ENCODE assay signal across 26 cellular contexts in genomic region chr11:128608732-128609131, GRCh38. TPM values are rescaled to one million over a fixed set of nuclear protein-coding genes. Genes with fewer than 3 reads are reported as not detected.
DNase-seq lines count a peak whose midpoint lies in the region; ATAC-seq, FAIRE-seq and TF ChIP-seq lines count a peak whose summit lies in the region.
"Had no signal": no experiment of that assay in that cellular context is flagged by ENCODE, and none has a peak within 500 bp of the region (broad histone marks: within the 10 kb centered on the region; RNA-seq: fewer than 3 reads in every experiment).

No MANE protein-coding gene starts in this region.

- no peak overlapping the region for H3K4me3 ChIP-seq in BLaER1 treated with 17β-estradiol and CSF1 and Interleukin-3, amounts not matched to agents 10 nM and 100 nM
- no peak overlapping the region for H3K4me3 ChIP-seq in CD4-positive, alpha-beta memory T cell (ENCODE audit: low read length in 2 of 2)
- H3K4me3 ChIP-seq in brain microvascular endothelial cell (ENCODE audit: low read depth, low read length) (no peak overlapping the region), kidney (ENCODE audit: low read length in 2 of 2) (no peak overlapping the region)
- H3K4me3 ChIP-seq: lower lobe of right lung had no signal

- no peaks in the 10 kb centered on the region for H4K20me1 ChIP-seq in BLaER1 treated with 17β-estradiol and CSF1 and Interleukin-3, amounts not matched to agents 10 nM and 100 nM

- peak overlapping the region; percentile 17 to 85 (median 41) for H3K27ac Mint-ChIP-seq in CD4-positive, alpha-beta memory T cell
- H3K27ac Mint-ChIP-seq in T-cell, result peak overlapping the region; percentile 90 to 97
- peak overlapping the region; percentile 9 for H3K27ac Mint-ChIP-seq in endothelial cell (ENCODE audit: unreplicated experiment)

- no peaks in the 10 kb centered on the region for H3K27me3 Mint-ChIP-seq in CD4-positive, alpha-beta memory T cell
- H3K27me3 Mint-ChIP-seq in T-cell (no peaks in the 10 kb centered on the region), endothelial cell (ENCODE audit: unreplicated experiment) (peaks cover 3% of the 10 kb centered on the region)

- TF ChIP-seq CTCF in endothelial cell (IDR thresholded peaks at IDR 0.05; ENCODE audit: unreplicated experiment) (no peak), brain microvascular endothelial cell (IDR thresholded peaks at IDR 0.05; ENCODE audit: low read depth, low read length, missing control alignments) (no peak), kidney (IDR thresholded peaks at IDR 0.05; ENCODE audit: borderline replicate concordance, extremely low read depth, insufficient read depth) (no peak)

- ATAC-seq in T-cell (replicated peaks in 1 of 4), result no peak
- ATAC-seq: foreskin keratinocyte, HCT116 had no signal

- H3K4me1 ChIP-seq in BLaER1 treated with 17β-estradiol and CSF1 and Interleukin-3, amounts not matched to agents 10 nM and 100 nM, result peaks cover 26 to 83% (median 72%) of the 10 kb centered on the region in 10 experiments
- H3K4me1 ChIP-seq in CD4-positive, alpha-beta memory T cell (ENCODE audit: insufficient read depth, low read length), result peaks cover 48% of the 10 kb centered on the region
- H3K4me1 ChIP-seq in kidney (ENCODE audit: control insufficient read depth in 1 of 2, insufficient read depth in 1 of 2, low read depth in 1 of 2, low read length in 2 of 2), result peaks cover 0 to 11% of the 10 kb centered on the region in 2 donors
- H3K4me1 ChIP-seq: foreskin keratinocyte had no signal

- CTCF ChIA-PET in CD4-positive, alpha-beta memory T cell (lab: Charles Lee; ENCODE audit: partially characterized antibody), result interaction anchor here (0.7 to 10.1 kb wide), 7 partner anchors 10 to 222 kb away, joined by 3 to 89 read pairs (median 4); no protein-coding TSS in a partner anchor
- CTCF ChIA-PET in T-cell (lab: Charles Lee), result interaction anchor here (0.8 to 1.6 kb wide), 2 partner anchors 22 kb away, joined by 3 to 5 read pairs; no protein-coding TSS in a partner anchor

- H3K27me3 ChIP-seq in BLaER1 treated with 17β-estradiol and CSF1 and Interleukin-3, amounts not matched to agents 10 nM and 100 nM, result no peaks in the 10 kb centered on the region
- no peaks in the 10 kb centered on the region for H3K27me3 ChIP-seq in CD4-positive, alpha-beta memory T cell (ENCODE audit: insufficient read depth, low read length)
- no peaks in the 10 kb centered on the region for H3K27me3 ChIP-seq in brain microvascular endothelial cell (replicated peaks)

- peak overlapping the region in 4 of 11 experiments; percentile 81 to 84 (median 82); a peak in 8 of 22 replicates for H3K9ac ChIP-seq in BLaER1 treated with 17β-estradiol and CSF1 and Interleukin-3, amounts not matched to agents 10 nM and 100 nM
- H3K9ac ChIP-seq in kidney (ENCODE audit: low read length in 2 of 2), result no peak overlapping the region

- H3K36me3 ChIP-seq in BLaER1 treated with 17β-estradiol and CSF1 and Interleukin-3, amounts not matched to agents 10 nM and 100 nM, result no peaks in the 10 kb centered on the region
- H3K36me3 ChIP-seq in CD4-positive, alpha-beta memory T cell (ENCODE audit: insufficient read depth, low read length), result no peaks in the 10 kb centered on the region
- H3K36me3 ChIP-seq in brain microvascular endothelial cell (replicated peaks) (no peaks in the 10 kb centered on the region), kidney (ENCODE audit: control insufficient read depth in 1 of 2, insufficient read depth in 2 of 2, low read length in 2 of 2) (no peaks in the 10 kb centered on the region)
- H3K36me3 ChIP-seq: lower lobe of right lung had no signal

- H3K4me3 Mint-ChIP-seq in CD4-positive, alpha-beta memory T cell, result peak overlapping the region in 3 of 8 donors; percentile 3 to 52 (median 8)
- peak overlapping the region in 1 of 3 donors; percentile 88 for H3K4me3 Mint-ChIP-seq in T-cell
- no peak overlapping the region for H3K4me3 Mint-ChIP-seq in endothelial cell (ENCODE audit: unreplicated experiment)

- POLR2A ChIA-PET in CD4-positive, alpha-beta memory T cell (lab: Charles Lee; ENCODE audit: partially characterized antibody), result interaction anchor here (0.7 to 13.1 kb wide), 8 partner anchors 13 to 117 kb away, joined by 3 to 130 read pairs (median 4); no protein-coding TSS in a partner anchor
- POLR2A ChIA-PET in T-cell (lab: Charles Lee), result interaction anchor here (0.5 to 0.9 kb wide), 4 partner anchors 53 to 304 kb away, joined by 3 read pairs; no protein-coding TSS in a partner anchor

- no peak for DNase-seq in CD4-positive, alpha-beta memory T cell
- DNase-seq in T-cell (no peak), endothelial cell (ENCODE audit: low spot score) (no peak), brain microvascular endothelial cell (no peak), NCI-H526 (lab: John Stamatoyannopoulos, UW) (no peak), kidney (no peak)
- no peak for DNase-seq in activated effector memory CD4-positive, alpha-beta T cell treated with anti-CD3 and anti-CD28 coated beads, Interleukin-2, amount 50 U/mL, for 16 hours
- DNase-seq: activated CD4-positive, alpha-beta T cell treated with anti-CD3 and anti-CD28 coated beads for 1 hour; caudate nucleus; erythroblast; foreskin keratinocyte; lower lobe of right lung; NCI-H1105; NCI-H2081 treated with DMSO at 0.1 percent for 48 hours; NK-92 treated with Interleukin-12 subunit alpha and Interleukin-12 subunit beta, amount 100 ng/mL, for 24 hours; occipital lobe; retina; stimulated activated CD4-positive, alpha-beta T cell treated with anti-CD3 and anti-CD28 coated beads, Interleukin-4, amount 100 ng/mL, for 4 hours; substantia nigra had no signal

- H3K4me2 ChIP-seq in BLaER1 treated with 17β-estradiol and CSF1 and Interleukin-3, amounts not matched to agents 10 nM and 100 nM, result peak overlapping the region in 9 of 11 experiments; percentile 78 to 95 (median 88); a peak in 17 of 22 replicates

- no peaks in the 10 kb centered on the region for H3K9me3 ChIP-seq in BLaER1 treated with 17β-estradiol and CSF1 and Interleukin-3, amounts not matched to agents 10 nM and 100 nM (replicated peaks in 1 of 11)
- no peaks in the 10 kb centered on the region for H3K9me3 ChIP-seq in CD4-positive, alpha-beta memory T cell (ENCODE audit: control insufficient read depth in 1 of 2, low read length in 2 of 2)
- no peaks in the 10 kb centered on the region for H3K9me3 ChIP-seq in kidney (ENCODE audit: control insufficient read depth in 1 of 2, low read length in 2 of 2)
- H3K9me3 ChIP-seq: lower lobe of right lung had no signal

- FAIRE-seq in kidney (lab: Jason Lieb, UNC), result no peak
- FAIRE-seq: D721Med, GM18507, HTR-8/SVneo, islet of Langerhans, urothelium cell line had no signal

- H3K36me3 Mint-ChIP-seq in CD4-positive, alpha-beta memory T cell, result no peaks in the 10 kb centered on the region
- H3K36me3 Mint-ChIP-seq in T-cell (no peaks in the 10 kb centered on the region), endothelial cell (ENCODE audit: low read depth, unreplicated experiment) (no peaks in the 10 kb centered on the region)

- in situ Hi-C loops in brain microvascular endothelial cell (cut with HindIII; ENCODE audit: low pct_ligation_motif_present, low sequenced_read_pairs), result no loop called here

- H3K9me3 Mint-ChIP-seq in CD4-positive, alpha-beta memory T cell, result no peaks in the 10 kb centered on the region
- H3K9me3 Mint-ChIP-seq in T-cell (no peaks in the 10 kb centered on the region), endothelial cell (ENCODE audit: unreplicated experiment) (no peaks in the 10 kb centered on the region)

- H3K27ac ChIP-seq in BLaER1 treated with 17β-estradiol and CSF1 and Interleukin-3, amounts not matched to agents 10 nM and 100 nM, result peak overlapping the region in 8 of 11 experiments; percentile 5 to 94 (median 87); a peak in 14 of 22 replicates
- H3K27ac ChIP-seq in CD4-positive, alpha-beta memory T cell (ENCODE audit: low read depth, low read length), result no peak overlapping the region
- no peak overlapping the region for H3K27ac ChIP-seq in brain microvascular endothelial cell
- no peak overlapping the region for H3K27ac ChIP-seq in kidney (ENCODE audit: low read depth in 2 of 2, low read length in 2 of 2)
- H3K27ac ChIP-seq: foreskin keratinocyte, lower lobe of right lung had no signal

- intact Hi-C loops in CD4-positive, alpha-beta memory T cell (cut with micrococcal nuclease), result no loop called here
- intact Hi-C loops in kidney (cut with DNase I), result no loop called here

- H3K4me1 Mint-ChIP-seq in CD4-positive, alpha-beta memory T cell, result peaks cover 33 to 48% (median 41%) of the 10 kb centered on the region in 4 donors
- H3K4me1 Mint-ChIP-seq in T-cell (peaks cover 68 to 84% (median 79%) of the 10 kb centered on the region in 3 donors), endothelial cell (ENCODE audit: unreplicated experiment) (peaks cover 72% of the 10 kb centered on the region)

RNA-seq across cellular contexts. Expression of gene ETS1, which starts 21.4 kb away (rescaled TPM):
- 100 to 1,000 TPM; 732 to 761 TPM for total RNA-seq in CD4-positive, alpha-beta memory T cell
- 100 to 1,000 TPM; 435 to 454 TPM for polyA plus RNA-seq in CD4-positive, alpha-beta memory T cell
- 1,000 to 10,000 TPM in 1 of 5 donors, 100 to 1,000 TPM in 4; 773 to 1,065 (median 854) TPM for total RNA-seq in T-cell
- 309 TPM for total RNA-seq in endothelial cell (ENCODE audit: unreplicated experiment)
- total RNA-seq in kidney, result 124 TPM
- 23.5 TPM for polyA plus RNA-seq in kidney (ENCODE audit: insufficient read depth, low read depth, low replicate concordance)

Comparison
In these comparisons a context has a peak if more than half of its experiments do, and no peak if none do; other contexts are left out.
1. H3K27ac ChIP-seq: peak in BLaER1 treated with 17β-estradiol and CSF1 and Interleukin-3, amounts not matched to agents 10 nM and 100 nM (8 of 11); none in CD4-positive, alpha-beta memory T cell (single experiment), brain microvascular endothelial cell (single experiment) and kidney (0 of 2).
2. H3K27ac Mint-ChIP-seq: peak in every context shown above with its lines; median percentile 94 in T-cell; 41 in CD4-positive, alpha-beta memory T cell; 9 in endothelial cell.